12 cellular contexts compared by ENCODE assay signal in the genomic region with DNA sequence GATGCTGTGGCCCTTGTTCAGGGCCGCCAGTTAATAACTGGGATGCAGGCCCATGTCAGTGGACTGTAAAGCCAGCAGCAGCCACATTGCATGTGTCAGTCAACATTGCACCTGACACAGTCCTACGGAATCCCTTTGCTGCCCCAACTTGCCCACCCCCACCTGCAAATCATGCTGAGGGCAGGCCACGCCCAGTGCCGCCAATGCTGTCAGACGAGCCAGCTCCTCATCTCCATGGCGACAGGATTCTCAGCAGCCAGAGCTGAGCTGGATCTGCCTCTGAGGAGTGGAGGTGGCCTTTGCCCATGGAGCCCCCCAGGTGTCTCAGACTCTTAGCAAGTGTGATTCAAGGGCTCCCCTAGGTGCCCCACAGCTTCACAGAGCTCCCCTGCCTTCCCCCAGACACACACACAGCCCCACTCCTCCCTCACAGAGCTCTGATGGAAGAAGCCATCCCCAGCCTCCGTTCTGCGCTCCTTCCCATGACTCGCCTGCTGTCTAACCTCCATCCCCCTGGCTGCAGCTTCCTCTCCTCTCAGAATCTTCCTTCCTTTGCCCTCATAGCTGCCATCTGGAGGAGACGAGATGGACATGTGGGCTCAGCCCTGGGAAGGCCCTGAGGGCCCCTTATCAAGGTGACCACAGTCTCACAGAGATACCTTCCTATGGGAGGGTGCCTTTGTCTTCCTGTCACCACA.
DNase-seq lines count a peak whose midpoint lies in the region; ATAC-seq lines count a peak whose summit lies in the region.
"Had no signal": no experiment of that assay in that cellular context is flagged by ENCODE, and none has a peak within 500 bp of the region (broad histone marks: within the 10 kb centered on the region; RNA-seq: fewer than 3 reads in every experiment).

No MANE protein-coding gene starts in this region.

- ATAC-seq in esophagus mucosa, result peak; percentile 56
- no peak for ATAC-seq in HG03520 (IDR thresholded peaks at IDR 0.05; ENCODE audit: unreplicated experiment)
- no peak for ATAC-seq in activated CD4-positive, alpha-beta T cell treated with anti-CD3 and anti-CD28 coated beads for 36 hours
- ATAC-seq: body of pancreas had no signal

- peak; percentile 23 for DNase-seq in NCI-H2107 treated with DMSO at 0.1 percent for 48 hours (lab: John Stamatoyannopoulos, UW; ENCODE audit: unreplicated experiment)
- DNase-seq in NCI-H2107 (lab: John Stamatoyannopoulos, UW), result no peak
- DNase-seq in NCI-H748 (lab: John Stamatoyannopoulos, UW; ENCODE audit: unreplicated experiment), result peak; percentile 83
- peak; percentile 67 for DNase-seq in retina
- no peak for DNase-seq in activated CD4-positive, alpha-beta T cell treated with anti-CD3 and anti-CD28 coated beads for 36 hours
- no peak for DNase-seq in SK-N-DZ (ENCODE audit: low spot score)
- DNase-seq: body of pancreas, GOT3, Peyer's patch, stomach had no signal

- no peaks in the 10 kb centered on the region for H3K4me1 Mint-ChIP-seq in activated CD4-positive, alpha-beta T cell treated with anti-CD3 and anti-CD28 coated beads for 36 hours

- H3K27ac Mint-ChIP-seq in activated CD4-positive, alpha-beta T cell treated with anti-CD3 and anti-CD28 coated beads for 36 hours, result no peak overlapping the region

- intact Hi-C loops in activated CD4-positive, alpha-beta T cell treated with anti-CD3 and anti-CD28 coated beads for 36 hours (cut with DNase I, micrococcal nuclease), result no loop called here

- POLR2A ChIA-PET in activated CD4-positive, alpha-beta T cell treated with anti-CD3 and anti-CD28 coated beads for 36 hours (lab: Charles Lee), result no interaction called here

- no peaks in the 10 kb centered on the region for H3K9me3 Mint-ChIP-seq in activated CD4-positive, alpha-beta T cell treated with anti-CD3 and anti-CD28 coated beads for 36 hours (ENCODE audit: low read depth)

- H3K4me3 Mint-ChIP-seq in activated CD4-positive, alpha-beta T cell treated with anti-CD3 and anti-CD28 coated beads for 36 hours, result no peak overlapping the region

- CTCF ChIA-PET in activated CD4-positive, alpha-beta T cell treated with anti-CD3 and anti-CD28 coated beads for 36 hours (lab: Charles Lee), result no interaction called here

- H3K36me3 Mint-ChIP-seq in activated CD4-positive, alpha-beta T cell treated with anti-CD3 and anti-CD28 coated beads for 36 hours (ENCODE audit: low read depth), result no peaks in the 10 kb centered on the region

- H3K27me3 Mint-ChIP-seq in activated CD4-positive, alpha-beta T cell treated with anti-CD3 and anti-CD28 coated beads for 36 hours, result peaks cover 2% of the 10 kb centered on the region

Comparison
In these comparisons a context has a peak if more than half of its experiments do, and no peak if none do; other contexts are left out.
1. DNase-seq: peak in NCI-H2107 treated with DMSO at 0.1 percent for 48 hours (single experiment), NCI-H748 (single experiment) and retina (single experiment); none in NCI-H2107 (single experiment), activated CD4-positive, alpha-beta T cell treated with anti-CD3 and anti-CD28 coated beads for 36 hours (single experiment) and SK-N-DZ (single experiment).